In the genomic region with DNA sequence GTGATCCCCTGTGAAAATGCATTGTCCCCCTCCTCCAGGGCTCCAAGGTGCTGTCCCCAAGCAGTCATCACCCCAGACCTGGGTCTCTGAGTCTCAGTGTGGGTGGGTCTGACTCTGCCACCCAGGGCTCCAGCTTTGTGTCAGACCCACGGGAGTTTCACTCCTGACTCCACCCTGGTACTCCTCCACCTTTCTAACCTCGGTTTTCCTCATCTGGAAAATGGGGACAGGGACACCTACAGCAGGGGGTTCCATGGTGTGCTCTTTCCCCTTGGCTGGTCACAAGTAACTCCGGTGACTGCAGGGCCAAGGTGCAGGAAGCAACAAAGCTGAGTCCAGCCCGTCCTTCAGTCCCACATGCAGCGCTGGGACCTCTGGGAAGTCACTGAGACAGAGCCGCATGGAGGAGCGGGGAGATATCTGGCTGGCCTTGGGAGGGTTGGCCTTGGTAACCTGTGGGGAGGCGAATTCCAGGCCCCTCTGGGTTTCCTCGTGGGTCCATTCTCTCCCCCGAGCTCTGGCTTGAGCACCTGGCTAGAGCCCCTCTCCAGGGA, we compare ENCODE assay signal across 22 cellular contexts.
"Had no signal": no experiment of that assay in that cellular context is flagged by ENCODE, and none has a peak within 500 bp of the region (broad histone marks: within the 10 kb centered on the region; RNA-seq: fewer than 3 reads in every experiment).

No MANE protein-coding gene starts in this region.

- H3K36me3 Mint-ChIP-seq: WTC11 had no signal

- H3K27me3 Mint-ChIP-seq: activated CD4-positive, alpha-beta T cell treated with anti-CD3 and anti-CD28 coated beads for 36 hours; activated naive CD8-positive, alpha-beta T cell treated with anti-CD3 and anti-CD28 coated beads, Interleukin-2, amount 10 ng/mL, durations not matched to agents 7 days and 5 days; activated T-cell treated with anti-CD3 and anti-CD28 coated beads, Interleukin-2, amount 50 U/mL, for 24 hours; activated T-helper 17 cell treated with anti-CD3 and anti-CD28 coated beads, Interleukin-2, amount 50 U/mL, for 72 hours had no signal

- DNase-seq: activated CD4-positive, alpha-beta T cell treated with anti-CD3 and anti-CD28 coated beads for 36 hours; activated CD4-positive, alpha-beta T cell treated with anti-CD3 and anti-CD28 coated beads, Interleukin-2, amount 50 U/mL, for 4 hours; activated CD8-positive, alpha-beta memory T cell treated with anti-CD3 and anti-CD28 coated beads for 24 hours; activated CD8-positive, alpha-beta memory T cell treated with anti-CD3 and anti-CD28 coated beads, Interleukin-2, amount 50 U/mL, for 4 hours; activated naive CD8-positive, alpha-beta T cell treated with anti-CD3 and anti-CD28 coated beads, Interleukin-2, amount 10 ng/mL, durations not matched to agents 7 days and 5 days; activated T-cell treated with anti-CD3 and anti-CD28 coated beads, Interleukin-2, amount 50 U/mL, for 24 hours; heart left ventricle; left ventricle myocardium superior; mammary epithelial cell; stimulated activated CD4-positive, alpha-beta T cell treated with anti-CD3 and anti-CD28 coated beads, Interleukin-15, amount 100 ng/mL, for 24 hours; stimulated activated naive CD4-positive, alpha-beta T cell treated with Interleukin-2 at 50 U/mL for 16 hours; substantia nigra; T1000; tibial artery had no signal

- ATAC-seq: activated CD4-positive, alpha-beta T cell treated with anti-CD3 and anti-CD28 coated beads for 36 hours; activated T-helper 17 cell treated with anti-CD3 and anti-CD28 coated beads, Interleukin-2, amount 50 U/mL, for 72 hours; left ventricle myocardium superior; WTC11 had no signal

- H3K9me3 ChIP-seq: heart left ventricle, neutrophil, tibial artery had no signal

- H3K4me1 ChIP-seq: parathyroid adenoma had no signal

- H3K27me3 ChIP-seq: heart left ventricle, neutrophil, tibial artery had no signal

- H3K4me1 Mint-ChIP-seq: activated CD4-positive, alpha-beta T cell treated with anti-CD3 and anti-CD28 coated beads for 36 hours; activated naive CD8-positive, alpha-beta T cell treated with anti-CD3 and anti-CD28 coated beads, Interleukin-2, amount 10 ng/mL, durations not matched to agents 7 days and 5 days had no signal

- H3K4me3 ChIP-seq: heart left ventricle, smooth muscle cell, tibial artery had no signal

- H3K9me3 Mint-ChIP-seq: activated naive CD8-positive, alpha-beta T cell treated with anti-CD3 and anti-CD28 coated beads, Interleukin-2, amount 10 ng/mL, durations not matched to agents 7 days and 5 days; activated T-cell treated with anti-CD3 and anti-CD28 coated beads, Interleukin-2, amount 50 U/mL, for 24 hours; activated T-helper 17 cell treated with anti-CD3 and anti-CD28 coated beads, Interleukin-2, amount 50 U/mL, for 72 hours; brain; nephron; T-helper 1 cell treated with Interleukin-12 subunit alpha and Interleukin-12 subunit beta and Interleukin-4 antibody, amounts not matched to agents 30 μg/mL and 1 μg/mL, for 36 hours; WTC11 had no signal

- H3K4me3 Mint-ChIP-seq: activated CD4-positive, alpha-beta T cell treated with anti-CD3 and anti-CD28 coated beads for 36 hours; activated naive CD8-positive, alpha-beta T cell treated with anti-CD3 and anti-CD28 coated beads, Interleukin-2, amount 10 ng/mL, durations not matched to agents 7 days and 5 days; activated T-cell treated with anti-CD3 and anti-CD28 coated beads, Interleukin-2, amount 50 U/mL, for 24 hours; activated T-helper 17 cell treated with anti-CD3 and anti-CD28 coated beads, Interleukin-2, amount 50 U/mL, for 72 hours; brain; nephron; T-helper 1 cell treated with Interleukin-12 subunit alpha and Interleukin-12 subunit beta and Interleukin-4 antibody, amounts not matched to agents 30 μg/mL and 1 μg/mL, for 36 hours; WTC11 had no signal

- H3K27ac Mint-ChIP-seq: activated CD4-positive, alpha-beta T cell treated with anti-CD3 and anti-CD28 coated beads for 36 hours; activated naive CD8-positive, alpha-beta T cell treated with anti-CD3 and anti-CD28 coated beads, Interleukin-2, amount 10 ng/mL, durations not matched to agents 7 days and 5 days; nephron; T-helper 1 cell treated with Interleukin-12 subunit alpha and Interleukin-12 subunit beta and Interleukin-4 antibody, amounts not matched to agents 30 μg/mL and 1 μg/mL, for 36 hours; WTC11 had no signal

- H3K27ac ChIP-seq: neutrophil, parathyroid adenoma had no signal
